19 cellular contexts compared by ENCODE assay signal in the genomic region with DNA sequence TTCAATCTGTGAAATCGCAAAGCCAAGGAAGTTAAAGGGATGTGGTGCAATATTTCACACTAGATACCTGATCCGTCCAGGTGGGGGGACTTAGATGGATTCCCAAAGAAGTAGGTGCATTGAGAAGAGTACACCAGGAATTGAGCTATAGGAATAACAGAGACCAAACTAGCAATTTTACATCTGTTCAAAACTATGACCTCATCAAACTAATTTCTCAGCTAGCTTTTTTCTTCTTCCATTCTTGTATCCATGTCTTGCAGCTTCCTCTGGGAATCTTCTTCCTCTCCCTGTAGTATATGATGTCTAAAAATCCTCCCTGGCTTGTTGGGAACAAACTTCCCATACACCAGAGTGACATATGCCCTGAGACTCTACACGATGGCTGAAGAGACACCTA.
"Had no signal": no experiment of that assay in that cellular context is flagged by ENCODE, and none has a peak within 500 bp of the region (broad histone marks: within the 10 kb centered on the region; RNA-seq: fewer than 3 reads in every experiment).

No MANE protein-coding gene starts in this region.

- H3K27me3 ChIP-seq: adrenal gland, pancreas, tibial nerve, uterus had no signal

- H3K4me3 ChIP-seq: adrenal gland, coronary artery, esophagus squamous epithelium, lung, pancreas, tibial nerve, uterus had no signal

- H3K9me3 Mint-ChIP-seq: stimulated activated naive B cell treated with anti-CD40 and anti-IgM and Interleukin-4, amounts not matched to agents 10 μg/mL and 1 μg/mL and 100 μg/mL, for 72 hours had no signal

- H3K27ac ChIP-seq: adrenal gland, coronary artery, esophagus squamous epithelium, pancreas, uterus had no signal

- H3K4me1 Mint-ChIP-seq: stimulated activated naive B cell treated with anti-CD40 and anti-IgM and Interleukin-4, amounts not matched to agents 10 μg/mL and 1 μg/mL and 100 μg/mL, for 72 hours had no signal

- ATAC-seq: pancreas; stimulated activated naive B cell treated with anti-CD40 and anti-IgM and Interleukin-4, amounts not matched to agents 10 μg/mL and 1 μg/mL and 100 μg/mL, for 72 hours had no signal

- DNase-seq: activated CD4-positive, alpha-beta T cell treated with anti-CD3 and anti-CD28 coated beads, Interleukin-2, amount 50 U/mL, for 1 hour; activated CD4-positive, CD25-positive, alpha-beta regulatory T cell; activated effector memory CD4-positive, alpha-beta T cell treated with Interleukin-2 at 50 U/mL for 16 hours; activated naive CD4-positive, alpha-beta T cell treated with anti-CD3 and anti-CD28 coated beads, Interleukin-2, amount 50 U/mL, for 16 hours; activated T-cell treated with anti-CD3 and anti-CD28 coated beads for 4 hours; adrenal gland; effector CD4-positive, alpha-beta T cell; esophagus squamous epithelium; pancreas; stimulated activated CD4-positive, alpha-beta T cell treated with anti-CD3 and anti-CD28 coated beads, Interleukin-2, amount 100 ng/mL, for 48 hours; stimulated activated naive B cell treated with anti-CD40 and anti-IgM and Interleukin-4, amounts not matched to agents 10 μg/mL and 1 μg/mL and 100 μg/mL, for 72 hours; T-helper 2 cell; uterus had no signal

- H3K36me3 ChIP-seq: adrenal gland, esophagus squamous epithelium, pancreas, tibial nerve, uterus had no signal

- FAIRE-seq: endothelial cell of umbilical vein, pancreas had no signal

- H3K36me3 Mint-ChIP-seq: stimulated activated naive B cell treated with anti-CD40 and anti-IgM and Interleukin-4, amounts not matched to agents 10 μg/mL and 1 μg/mL and 100 μg/mL, for 72 hours had no signal

- H3K27ac Mint-ChIP-seq: mesothelial cell of epicardium; stimulated activated naive B cell treated with anti-CD40 and anti-IgM and Interleukin-4, amounts not matched to agents 10 μg/mL and 1 μg/mL and 100 μg/mL, for 72 hours had no signal

- H3K4me1 ChIP-seq: adrenal gland, pancreas, uterus had no signal

- H3K4me3 Mint-ChIP-seq: mesothelial cell of epicardium; neural crest cell; stimulated activated naive B cell treated with anti-CD40 and anti-IgM and Interleukin-4, amounts not matched to agents 10 μg/mL and 1 μg/mL and 100 μg/mL, for 72 hours had no signal

- H3K9me3 ChIP-seq: adrenal gland, esophagus squamous epithelium, pancreas, tibial nerve, uterus had no signal
